1 cellular context compared by ENCODE assay signal in the genomic region with DNA sequence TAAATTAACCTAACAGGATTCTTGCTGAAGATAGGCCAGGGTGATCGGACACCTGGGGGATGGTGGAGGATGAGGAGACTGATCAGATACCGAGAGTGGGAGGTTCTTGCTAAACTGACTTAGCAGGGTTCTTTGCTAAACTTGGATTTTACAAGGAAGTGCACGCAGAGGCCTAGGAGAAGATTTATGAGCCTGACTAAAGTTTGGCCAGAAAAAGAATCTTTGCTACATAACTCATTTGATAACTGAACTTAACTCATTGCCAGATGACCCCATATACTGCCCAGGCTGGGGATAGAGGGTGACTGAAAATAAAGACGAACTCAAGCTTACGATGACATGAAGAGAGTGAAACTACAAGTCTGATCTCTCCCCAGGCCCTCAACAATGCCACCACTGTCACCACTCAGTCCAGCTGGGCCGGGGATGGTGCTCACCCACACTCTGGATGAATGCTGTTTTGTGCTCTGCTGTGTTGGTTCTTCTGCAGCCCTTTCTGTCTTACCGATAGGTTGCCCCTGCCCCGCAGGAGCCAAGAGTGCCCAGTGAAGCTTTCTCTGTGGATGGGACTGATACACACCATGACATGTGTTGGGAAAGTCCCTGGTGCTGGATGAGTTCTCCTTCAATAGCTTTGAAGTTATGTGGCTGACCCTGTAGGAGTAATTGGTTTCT.
TF ChIP-seq lines count a peak whose summit lies in the region.

No MANE protein-coding gene starts in this region.

TF ChIP-seq in IMR-90, 13 proteins besides CTCF, POLR2A, EP300 and RAD21 (continued from another document):
- TF ChIP-seq, protein P1, sequence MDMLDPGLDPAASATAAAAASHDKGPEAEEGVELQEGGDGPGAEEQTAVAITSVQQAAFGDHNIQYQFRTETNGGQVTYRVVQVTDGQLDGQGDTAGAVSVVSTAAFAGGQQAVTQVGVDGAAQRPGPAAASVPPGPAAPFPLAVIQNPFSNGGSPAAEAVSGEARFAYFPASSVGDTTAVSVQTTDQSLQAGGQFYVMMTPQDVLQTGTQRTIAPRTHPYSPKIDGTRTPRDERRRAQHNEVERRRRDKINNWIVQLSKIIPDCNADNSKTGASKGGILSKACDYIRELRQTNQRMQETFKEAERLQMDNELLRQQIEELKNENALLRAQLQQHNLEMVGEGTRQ (IDR thresholded peaks at IDR 0.05; ENCODE audit: low read depth, low read length) = no peak
- TF ChIP-seq MAZ (IDR thresholded peaks at IDR 0.05; ENCODE audit: borderline replicate concordance, low read depth, low read length) (no peak), BHLHE40 (IDR thresholded peaks at IDR 0.05; ENCODE audit: low read depth, low read length) (no peak), SMC3 (IDR thresholded peaks at IDR 0.05; ENCODE audit: low read depth, low read length) (no peak), MAFK (IDR thresholded peaks at IDR 0.05; ENCODE audit: low read depth, low read length) (no peak)
